Comparison of ENCODE assay signal across 8 cellular contexts in the genomic region with DNA sequence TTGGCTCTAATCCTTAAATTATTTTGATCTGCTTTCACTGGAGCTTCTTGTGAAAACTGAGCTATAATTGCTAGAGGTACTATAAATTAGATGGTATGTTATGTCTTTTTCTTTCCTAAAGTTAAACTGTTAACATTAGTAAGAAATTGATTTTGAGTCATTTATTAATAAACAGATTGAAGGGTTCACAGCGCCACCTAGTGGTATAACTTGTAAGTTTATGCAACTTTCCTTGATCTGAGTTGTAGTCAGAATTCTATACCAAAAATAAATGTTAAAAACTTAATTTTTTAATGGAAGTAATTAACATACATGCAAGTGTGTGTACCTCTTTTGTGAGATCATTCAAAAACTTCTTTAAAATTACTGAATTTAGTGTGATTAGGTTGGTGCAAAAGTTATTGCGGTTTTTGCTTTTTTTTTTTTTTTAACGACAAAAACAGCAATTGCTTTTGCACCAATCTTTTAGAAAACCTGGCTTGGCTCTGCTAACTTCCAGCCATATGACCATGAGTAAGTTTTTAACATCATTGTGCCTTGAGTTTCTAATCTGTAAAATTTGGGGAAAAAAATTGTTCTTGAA.
A peak's percentile ranks its signal among the peaks of the same experiment; 100 is the strongest.
DNase-seq lines count a peak whose midpoint lies in the region; ATAC-seq and TF ChIP-seq lines count a peak whose summit lies in the region.

No MANE protein-coding gene starts in this region.

- no peaks in the 10 kb centered on the region for H3K36me3 Mint-ChIP-seq in stimulated activated memory B cell treated with anti-CD40 and anti-IgM and Interleukin-4, amounts not matched to agents 10 μg/mL and 1 μg/mL and 100 μg/mL, for 72 hours

- TF ChIP-seq CTCF in AG04450 (IDR thresholded peaks at IDR 0.05; ENCODE audit: low read depth, low read length) (peak; percentile 64), body of pancreas (IDR thresholded peaks at IDR 0.05) (peak; percentile 44 to 91 (median 54)), liver (IDR thresholded peaks at IDR 0.05; ENCODE audit: low read depth, low read length, missing input control) (peak; percentile 53)

- intact Hi-C loops in body of pancreas (cut with DNase I) = no loop called here

- H3K9me3 ChIP-seq in AG04450 (ENCODE audit: control insufficient read depth, insufficient read depth, low read length) (no peaks in the 10 kb centered on the region), body of pancreas (no peaks in the 10 kb centered on the region), liver (ENCODE audit: control insufficient read depth in 4 of 4, low read length in 3 of 4) (no peaks in the 10 kb centered on the region)

- H3K27me3 Mint-ChIP-seq in stimulated activated memory B cell treated with anti-CD40 and anti-IgM and Interleukin-4, amounts not matched to agents 10 μg/mL and 1 μg/mL and 100 μg/mL, for 72 hours = no peaks in the 10 kb centered on the region

- 43 to 54% methylated on average over 3 of the region's 3 CpGs for WGBS in body of pancreas, 2 donors
- 59% methylated on average over 3 of the region's 3 CpGs for WGBS in liver

- no peaks in the 10 kb centered on the region for H3K4me1 ChIP-seq in body of pancreas
- H3K4me1 ChIP-seq in liver (ENCODE audit: control insufficient read depth in 4 of 4, insufficient read depth in 4 of 4, low read length in 3 of 4) = peaks cover 0 to 5% (median under 1%) of the 10 kb centered on the region in 4 donors

- H3K9me3 Mint-ChIP-seq in stimulated activated memory B cell treated with anti-CD40 and anti-IgM and Interleukin-4, amounts not matched to agents 10 μg/mL and 1 μg/mL and 100 μg/mL, for 72 hours = no peaks in the 10 kb centered on the region

- H3K4me3 ChIP-seq in AG04450 (ENCODE audit: low read depth, low read length) (no peak overlapping the region), body of pancreas (no peak overlapping the region), liver (ENCODE audit: low read depth in 1 of 3, low read length in 3 of 3) (no peak overlapping the region)

- CTCF ChIA-PET in AG04450 (lab: Charles Lee) = interaction anchor here (0.6 to 2.0 kb wide), 22 partner anchors 9 to 736 kb away, joined by 3 to 10 read pairs (median 4); partner anchors contain the start of gene TMPRSS11F

- no peaks in the 10 kb centered on the region for H3K27me3 ChIP-seq in AG04450 (ENCODE audit: control insufficient read depth, insufficient read depth, low read length)
- no peaks in the 10 kb centered on the region for H3K27me3 ChIP-seq in body of pancreas
- no peaks in the 10 kb centered on the region for H3K27me3 ChIP-seq in liver (ENCODE audit: control insufficient read depth in 4 of 4, insufficient read depth in 4 of 4, low read length in 3 of 4)

- POLR2A ChIA-PET in AG04450 (lab: Yijun Ruan, JAX) = no interaction called here

- ATAC-seq in body of pancreas = no peak
- no peak for ATAC-seq in stimulated activated memory B cell treated with anti-CD40 and anti-IgM and Interleukin-4, amounts not matched to agents 10 μg/mL and 1 μg/mL and 100 μg/mL, for 72 hours

- no peak overlapping the region for H3K4me3 Mint-ChIP-seq in stimulated activated memory B cell treated with anti-CD40 and anti-IgM and Interleukin-4, amounts not matched to agents 10 μg/mL and 1 μg/mL and 100 μg/mL, for 72 hours

- peak; percentile 16 for DNase-seq in AG04450 (ENCODE audit: low read depth, low spot score)
- peak; percentile 16 for DNase-seq in Daoy (ENCODE audit: low read depth)
- peak; percentile 4 for DNase-seq in NCI-H2029 (lab: John Stamatoyannopoulos, UW)
- DNase-seq in body of pancreas = peak in 2 of 4 donors; percentile 19 to 21
- DNase-seq in cortex of kidney (lab: John Stamatoyannopoulos, UW) = no peak
- DNase-seq in epidermal melanocyte (ENCODE audit: insufficient read length, low spot score) = no peak

- no peaks in the 10 kb centered on the region for H3K4me1 Mint-ChIP-seq in stimulated activated memory B cell treated with anti-CD40 and anti-IgM and Interleukin-4, amounts not matched to agents 10 μg/mL and 1 μg/mL and 100 μg/mL, for 72 hours

- no peak overlapping the region for H3K9ac ChIP-seq in liver (ENCODE audit: low read depth in 1 of 2, low read length in 2 of 2)

- no peak for TF ChIP-seq POLR2A in body of pancreas (IDR thresholded peaks at IDR 0.05)

- H3K27ac ChIP-seq in AG04450 (ENCODE audit: low read depth, low read length) (no peak overlapping the region), body of pancreas (no peak overlapping the region), liver (ENCODE audit: low read depth in 1 of 2, low read length in 2 of 2) (no peak overlapping the region)

- no peak overlapping the region for H3K27ac Mint-ChIP-seq in stimulated activated memory B cell treated with anti-CD40 and anti-IgM and Interleukin-4, amounts not matched to agents 10 μg/mL and 1 μg/mL and 100 μg/mL, for 72 hours

- TF ChIP-seq RAD21 in liver (IDR thresholded peaks at IDR 0.05) = peak; percentile 60 to 62

- H3K36me3 ChIP-seq in body of pancreas (replicated peaks in 1 of 2; ENCODE audit: insufficient read depth in 1 of 2, low read depth in 2 of 2) (no peaks in the 10 kb centered on the region), liver (ENCODE audit: control insufficient read depth in 4 of 4, insufficient read depth in 3 of 4, low read depth in 1 of 4, low read length in 3 of 4) (no peaks in the 10 kb centered on the region)

TF ChIP-seq in liver, 16 proteins besides CTCF, POLR2A, EP300 and RAD21:
- TF ChIP-seq, protein P1, sequence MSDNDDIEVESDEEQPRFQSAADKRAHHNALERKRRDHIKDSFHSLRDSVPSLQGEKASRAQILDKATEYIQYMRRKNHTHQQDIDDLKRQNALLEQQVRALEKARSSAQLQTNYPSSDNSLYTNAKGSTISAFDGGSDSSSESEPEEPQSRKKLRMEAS (IDR thresholded peaks at IDR 0.05) = no peak
- TF ChIP-seq, protein P2, sequence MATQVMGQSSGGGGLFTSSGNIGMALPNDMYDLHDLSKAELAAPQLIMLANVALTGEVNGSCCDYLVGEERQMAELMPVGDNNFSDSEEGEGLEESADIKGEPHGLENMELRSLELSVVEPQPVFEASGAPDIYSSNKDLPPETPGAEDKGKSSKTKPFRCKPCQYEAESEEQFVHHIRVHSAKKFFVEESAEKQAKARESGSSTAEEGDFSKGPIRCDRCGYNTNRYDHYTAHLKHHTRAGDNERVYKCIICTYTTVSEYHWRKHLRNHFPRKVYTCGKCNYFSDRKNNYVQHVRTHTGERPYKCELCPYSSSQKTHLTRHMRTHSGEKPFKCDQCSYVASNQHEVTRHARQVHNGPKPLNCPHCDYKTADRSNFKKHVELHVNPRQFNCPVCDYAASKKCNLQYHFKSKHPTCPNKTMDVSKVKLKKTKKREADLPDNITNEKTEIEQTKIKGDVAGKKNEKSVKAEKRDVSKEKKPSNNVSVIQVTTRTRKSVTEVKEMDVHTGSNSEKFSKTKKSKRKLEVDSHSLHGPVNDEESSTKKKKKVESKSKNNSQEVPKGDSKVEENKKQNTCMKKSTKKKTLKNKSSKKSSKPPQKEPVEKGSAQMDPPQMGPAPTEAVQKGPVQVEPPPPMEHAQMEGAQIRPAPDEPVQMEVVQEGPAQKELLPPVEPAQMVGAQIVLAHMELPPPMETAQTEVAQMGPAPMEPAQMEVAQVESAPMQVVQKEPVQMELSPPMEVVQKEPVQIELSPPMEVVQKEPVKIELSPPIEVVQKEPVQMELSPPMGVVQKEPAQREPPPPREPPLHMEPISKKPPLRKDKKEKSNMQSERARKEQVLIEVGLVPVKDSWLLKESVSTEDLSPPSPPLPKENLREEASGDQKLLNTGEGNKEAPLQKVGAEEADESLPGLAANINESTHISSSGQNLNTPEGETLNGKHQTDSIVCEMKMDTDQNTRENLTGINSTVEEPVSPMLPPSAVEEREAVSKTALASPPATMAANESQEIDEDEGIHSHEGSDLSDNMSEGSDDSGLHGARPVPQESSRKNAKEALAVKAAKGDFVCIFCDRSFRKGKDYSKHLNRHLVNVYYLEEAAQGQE (IDR thresholded peaks at IDR 0.05) = no peak
- TF ChIP-seq ATF3 (IDR thresholded peaks at IDR 0.05) (no peak), HNF4G (IDR thresholded peaks at IDR 0.05) (no peak), ZBTB33 (IDR thresholded peaks at IDR 0.05) (no peak), YY1 (IDR thresholded peaks at IDR 0.05) (no peak), JUND (IDR thresholded peaks at IDR 0.05) (no peak), EGR1 (IDR thresholded peaks at IDR 0.05; ENCODE audit: low read depth in 2 of 2) (no peak), SP1 (IDR thresholded peaks at IDR 0.05) (no peak), TAF1 (conservative IDR thresholded peaks at IDR 0.05) (no peak), GABPA (IDR thresholded peaks at IDR 0.05 in 1 of 2, conservative IDR thresholded peaks at IDR 0.05 in 1 of 2) (no peak), HNF4A (conservative IDR thresholded peaks at IDR 0.05) (no peak), NR2F2 (IDR thresholded peaks at IDR 0.05) (no peak), FOXA1 (IDR thresholded peaks at IDR 0.05) (no peak), FOXA2 (IDR thresholded peaks at IDR 0.05) (no peak), RXRA (IDR thresholded peaks at IDR 0.05) (no peak)

Comparison
In these comparisons a context has a peak if more than half of its experiments do, and no peak if none do; other contexts are left out.
1. DNase-seq: peak in AG04450 (single experiment), Daoy (single experiment) and NCI-H2029 (single experiment); none in cortex of kidney (single experiment) and epidermal melanocyte (single experiment).
2. Peak in every context shown above with its lines, with median percentiles within 50 percentile points of each other: CTCF ChIP-seq.